9 cellular contexts compared by ENCODE assay signal in genomic region chr20:26207237-26207966, GRCh38.
DNase-seq lines count a peak whose midpoint lies in the region; ATAC-seq, FAIRE-seq and TF ChIP-seq lines count a peak whose summit lies in the region.
"Had no signal": no experiment of that assay in that cellular context is flagged by ENCODE, and none has a peak within 500 bp of the region (broad histone marks: within the 10 kb centered on the region; RNA-seq: fewer than 3 reads in every experiment).

No MANE protein-coding gene starts in this region.

- no peak for TF ChIP-seq RAD21 in A549 (conservative IDR thresholded peaks at IDR 0.05 in 1 of 2, IDR thresholded peaks at IDR 0.05 in 1 of 2)

- H3K4me1 ChIP-seq in A549: peaks cover 15% of the 10 kb centered on the region; the same call in 2 of the 3 replicates
- no peaks in the 10 kb centered on the region for H3K4me1 ChIP-seq in naive thymus-derived CD4-positive, alpha-beta T cell (ENCODE audit: control insufficient read depth in 2 of 2, insufficient read depth in 2 of 2, low read length in 2 of 2)

- DNase-seq in A549 (ENCODE audit: low read depth in 1 of 2, low spot score in 1 of 2) (no peak), KG1 (lab: John Stamatoyannopoulos, UW) (no peak), erythroblast (lab: John Stamatoyannopoulos, UW) (no peak)
- DNase-seq in CD4-positive, alpha-beta T cell: no peak
- DNase-seq in naive thymus-derived CD4-positive, alpha-beta T cell: no peak

- no peaks in the 10 kb centered on the region for H3K36me3 Mint-ChIP-seq in CD4-positive, alpha-beta T cell (ENCODE audit: low read depth)
- H3K36me3 Mint-ChIP-seq in activated naive CD8-positive, alpha-beta T cell: no peaks in the 10 kb centered on the region
- H3K36me3 Mint-ChIP-seq in naive thymus-derived CD4-positive, alpha-beta T cell: peaks cover 0 to 5% (median 3%) of the 10 kb centered on the region in 5 donors

- no peaks in the 10 kb centered on the region for H3K9me3 Mint-ChIP-seq in CD4-positive, alpha-beta T cell
- H3K9me3 Mint-ChIP-seq in activated naive CD8-positive, alpha-beta T cell (ENCODE audit: low read depth): no peaks in the 10 kb centered on the region
- peaks cover 0 to 28% (median 7%) of the 10 kb centered on the region in 11 donors for H3K9me3 Mint-ChIP-seq in naive thymus-derived CD4-positive, alpha-beta T cell
- H3K9me3 Mint-ChIP-seq: central memory CD8-positive, alpha-beta T cell had no signal

- peak overlapping the region; percentile 83 for H3K4me3 Mint-ChIP-seq in CD4-positive, alpha-beta T cell
- H3K4me3 Mint-ChIP-seq in activated naive CD8-positive, alpha-beta T cell: peak overlapping the region; percentile 88
- peak overlapping the region; percentile 67 to 87 (median 78) for H3K4me3 Mint-ChIP-seq in naive thymus-derived CD4-positive, alpha-beta T cell
- H3K4me3 Mint-ChIP-seq: central memory CD8-positive, alpha-beta T cell had no signal

- POLR2A ChIA-PET in A549 (lab: Yijun Ruan, JAX): no interaction called here
- POLR2A ChIA-PET in CD4-positive, alpha-beta T cell (lab: Charles Lee): no interaction called here
- POLR2A ChIA-PET in naive thymus-derived CD4-positive, alpha-beta T cell (lab: Charles Lee): no interaction called here

- FAIRE-seq in A549 (lab: Jason Lieb, UNC): no peak
- FAIRE-seq: TTC549 had no signal

- H3K4me2 ChIP-seq in A549: peak overlapping the region; percentile 95

- CTCF ChIA-PET in A549 (lab: Yijun Ruan, JAX): no interaction called here
- CTCF ChIA-PET in CD4-positive, alpha-beta T cell (lab: Charles Lee): no interaction called here
- CTCF ChIA-PET in naive thymus-derived CD4-positive, alpha-beta T cell (lab: Charles Lee): interaction anchor here (0.6 kb wide), 1 partner anchor 9 kb away, joined by 3 read pairs; no protein-coding TSS in a partner anchor

- H3K27ac ChIP-seq in A549: no peak overlapping the region
- H3K27ac ChIP-seq in CD4-positive, alpha-beta T cell (ENCODE audit: low read depth, low read length): no peak overlapping the region
- H3K27ac ChIP-seq in naive thymus-derived CD4-positive, alpha-beta T cell (ENCODE audit: low read depth, low read length): no peak overlapping the region

- H3K4me3 ChIP-seq in A549: peak overlapping the region; percentile 44; the same call in 1 of the 3 replicates
- no peak overlapping the region for H3K4me3 ChIP-seq in naive thymus-derived CD4-positive, alpha-beta T cell (ENCODE audit: low read length)

- H3K27me3 Mint-ChIP-seq in CD4-positive, alpha-beta T cell: peaks cover 28% of the 10 kb centered on the region
- peaks cover 4% of the 10 kb centered on the region for H3K27me3 Mint-ChIP-seq in activated naive CD8-positive, alpha-beta T cell
- peaks cover 0 to 21% (median 10%) of the 10 kb centered on the region in 5 donors for H3K27me3 Mint-ChIP-seq in naive thymus-derived CD4-positive, alpha-beta T cell

- H3K4me1 Mint-ChIP-seq in CD4-positive, alpha-beta T cell (ENCODE audit: low read depth): peaks cover 21% of the 10 kb centered on the region
- peaks cover 23% of the 10 kb centered on the region for H3K4me1 Mint-ChIP-seq in activated naive CD8-positive, alpha-beta T cell (ENCODE audit: low read depth)
- peaks cover 4 to 34% (median 30%) of the 10 kb centered on the region in 7 donors for H3K4me1 Mint-ChIP-seq in naive thymus-derived CD4-positive, alpha-beta T cell

- ATAC-seq in A549: no peak
- ATAC-seq in CD4-positive, alpha-beta T cell (ENCODE audit: poor library complexity): no peak
- no peak for ATAC-seq in naive thymus-derived CD4-positive, alpha-beta T cell
- ATAC-seq in esophagus mucosa: no peak

- H3K36me3 ChIP-seq in naive thymus-derived CD4-positive, alpha-beta T cell (ENCODE audit: control insufficient read depth in 2 of 3, insufficient read depth in 3 of 3, low read length in 3 of 3): no peaks in the 10 kb centered on the region

- peak overlapping the region; percentile 68 for H3K27ac Mint-ChIP-seq in CD4-positive, alpha-beta T cell
- peak overlapping the region; percentile 80 for H3K27ac Mint-ChIP-seq in activated naive CD8-positive, alpha-beta T cell
- peak overlapping the region in 8 of 9 donors; percentile 19 to 84 (median 63) for H3K27ac Mint-ChIP-seq in naive thymus-derived CD4-positive, alpha-beta T cell

- no peak for TF ChIP-seq CTCF in A549 (IDR thresholded peaks at IDR 0.05)
- TF ChIP-seq CTCF in CD4-positive, alpha-beta T cell (IDR thresholded peaks at IDR 0.05): no peak

- no peak for TF ChIP-seq POLR2A in A549 (IDR thresholded peaks at IDR 0.05; ENCODE audit: low read length)
- no peak for TF ChIP-seq POLR2A in erythroblast (IDR thresholded peaks at IDR 0.05; ENCODE audit: low read length)

- no peak for TF ChIP-seq EP300 in A549 (IDR thresholded peaks at IDR 0.05)

- peaks cover 10% of the 10 kb centered on the region; the same call in 1 of the 3 replicates for H3K9me3 ChIP-seq in A549
- no peaks in the 10 kb centered on the region for H3K9me3 ChIP-seq in CD4-positive, alpha-beta T cell (ENCODE audit: control insufficient read depth, low read length)
- H3K9me3 ChIP-seq in naive thymus-derived CD4-positive, alpha-beta T cell (ENCODE audit: control insufficient read depth in 2 of 3, low read length in 3 of 3): no peaks in the 10 kb centered on the region

- 17% methylated on average over 3 of the region's 3 CpGs for WGBS in A549 (ENCODE audit: missing lambda C conversion rate)

- intact Hi-C loops in CD4-positive, alpha-beta T cell (cut with DNase I, micrococcal nuclease): loop anchor here in 1 of 2 experiments (10.0 kb wide), 1 partner anchor 77 kb away; no protein-coding TSS in a partner anchor
- intact Hi-C loops in naive thymus-derived CD4-positive, alpha-beta T cell (cut with micrococcal nuclease): loop anchor here in 1 of 2 donors (5.0 kb wide), 2 partner anchors 130 to 1215 kb away; partner anchors contain the start of gene APMAP

- H3K27me3 ChIP-seq in CD4-positive, alpha-beta T cell (ENCODE audit: control insufficient read depth, insufficient read depth, low read length): peaks cover 6% of the 10 kb centered on the region
- H3K27me3 ChIP-seq in naive thymus-derived CD4-positive, alpha-beta T cell (ENCODE audit: control insufficient read depth in 2 of 2, insufficient read depth in 2 of 2, low read length in 2 of 2): no peaks in the 10 kb centered on the region

TF ChIP-seq in A549, 52 proteins besides CTCF, POLR2A, EP300 and RAD21:
- peak; percentile 71; the same call in 1 of the 2 replicates for TF ChIP-seq CBX8 (IDR thresholded peaks at IDR 0.05)
- no peak for TF ChIP-seq JUN (IDR thresholded peaks at IDR 0.05)
- TF ChIP-seq JUNB (IDR thresholded peaks at IDR 0.05): no peak
- TF ChIP-seq HDAC2 (IDR thresholded peaks at IDR 0.05): no peak
- no peak for TF ChIP-seq SMC3 (IDR thresholded peaks at IDR 0.05)
- TF ChIP-seq RNF2 (IDR thresholded peaks at IDR 0.05; ENCODE audit: borderline replicate concordance, low read depth): peak; percentile 92
